In genomic region chrX:39871648-39872047, GRCh38 we compare ENCODE assay signal across 18 cellular contexts.
A peak's percentile ranks its signal among the peaks of the same experiment; 100 is the strongest.
DNase-seq lines count a peak whose midpoint lies in the region; ATAC-seq and TF ChIP-seq lines count a peak whose summit lies in the region.
"Had no signal": no experiment of that assay in that cellular context is flagged by ENCODE, and none has a peak within 500 bp of the region (broad histone marks: within the 10 kb centered on the region; RNA-seq: fewer than 3 reads in every experiment).

No MANE protein-coding gene starts in this region.

- peaks cover 70% of the 10 kb centered on the region for H3K4me1 Mint-ChIP-seq in activated T-cell treated with anti-CD3 and anti-CD28 coated beads, Interleukin-2, amount 50 U/mL, for 24 hours (ENCODE audit: low read depth)
- peaks cover 72% of the 10 kb centered on the region for H3K4me1 Mint-ChIP-seq in activated T-cell treated with anti-CD3 and anti-CD28 coated beads, Interleukin-2, amount 50 U/mL, for 72 hours (ENCODE audit: low read depth)
- peaks cover 64% of the 10 kb centered on the region for H3K4me1 Mint-ChIP-seq in stimulated activated naive CD8-positive, alpha-beta T cell treated with anti-CD3 and anti-CD28 coated beads, Interleukin-15, Interleukin-2, amounts not matched to agents 100 ng/mL and 50 ng/mL, for 24 hours (ENCODE audit: low read depth)
- peaks cover 82% of the 10 kb centered on the region for H3K4me1 Mint-ChIP-seq in stimulated activated naive CD8-positive, alpha-beta T cell treated with anti-CD3 and anti-CD28 coated beads, Interleukin-15, amount 100 ng/mL, for 72 hours

- no peak for ATAC-seq in activated T-cell treated with anti-CD3 and anti-CD28 coated beads, Interleukin-2, amount 50 U/mL, for 72 hours (replicated peaks in 1 of 2)
- no peak for ATAC-seq in stimulated activated naive CD8-positive, alpha-beta T cell treated with anti-CD3 and anti-CD28 coated beads, Interleukin-15, amount 100 ng/mL, for 72 hours
- ATAC-seq: CD8-positive, alpha-beta T cell; Panc1 had no signal

- H3K27ac Mint-ChIP-seq in activated T-cell treated with anti-CD3 and anti-CD28 coated beads, Interleukin-2, amount 50 U/mL, for 24 hours = peak overlapping the region; percentile 26
- H3K27ac Mint-ChIP-seq in activated T-cell treated with anti-CD3 and anti-CD28 coated beads, Interleukin-2, amount 50 U/mL, for 72 hours = no peak overlapping the region
- H3K27ac Mint-ChIP-seq in stimulated activated naive CD8-positive, alpha-beta T cell treated with anti-CD3 and anti-CD28 coated beads, Interleukin-15, Interleukin-2, amounts not matched to agents 100 ng/mL and 50 ng/mL, for 24 hours = peak overlapping the region; percentile 21
- no peak overlapping the region for H3K27ac Mint-ChIP-seq in stimulated activated naive CD8-positive, alpha-beta T cell treated with anti-CD3 and anti-CD28 coated beads, Interleukin-15, amount 100 ng/mL, for 72 hours
- H3K27ac Mint-ChIP-seq: CD8-positive, alpha-beta T cell had no signal

- H3K4me3 Mint-ChIP-seq in activated T-cell treated with anti-CD3 and anti-CD28 coated beads, Interleukin-2, amount 50 U/mL, for 24 hours = no peak overlapping the region
- peak overlapping the region in 1 of 2 donors; percentile 49 for H3K4me3 Mint-ChIP-seq in activated T-cell treated with anti-CD3 and anti-CD28 coated beads, Interleukin-2, amount 50 U/mL, for 72 hours
- no peak overlapping the region for H3K4me3 Mint-ChIP-seq in stimulated activated naive CD8-positive, alpha-beta T cell treated with anti-CD3 and anti-CD28 coated beads, Interleukin-15, Interleukin-2, amounts not matched to agents 100 ng/mL and 50 ng/mL, for 24 hours
- peak overlapping the region in 1 of 2 donors; percentile 26 for H3K4me3 Mint-ChIP-seq in stimulated activated naive CD8-positive, alpha-beta T cell treated with anti-CD3 and anti-CD28 coated beads, Interleukin-15, amount 100 ng/mL, for 72 hours

- no peaks in the 10 kb centered on the region for H3K4me1 ChIP-seq in SJCRH30

- H3K9me3 ChIP-seq in SJCRH30 (replicated peaks) = no peaks in the 10 kb centered on the region
- H3K9me3 ChIP-seq: BLaER1 treated with 17β-estradiol and CSF1 and Interleukin-3, amounts not matched to agents 10 nM and 100 nM had no signal

- H3K4me3 ChIP-seq in epithelial cell of esophagus (ENCODE audit: low read length) (no peak overlapping the region), SJCRH30 (no peak overlapping the region)
- H3K4me3 ChIP-seq: BLaER1 treated with 17β-estradiol and CSF1 and Interleukin-3, amounts not matched to agents 10 nM and 100 nM had no signal

- H3K36me3 Mint-ChIP-seq in activated T-cell treated with anti-CD3 and anti-CD28 coated beads, Interleukin-2, amount 50 U/mL, for 24 hours (ENCODE audit: low read depth) = no peaks in the 10 kb centered on the region
- peaks cover 1 to 8% of the 10 kb centered on the region in 2 donors for H3K36me3 Mint-ChIP-seq in activated T-cell treated with anti-CD3 and anti-CD28 coated beads, Interleukin-2, amount 50 U/mL, for 72 hours (ENCODE audit: insufficient read depth in 2 of 2)
- no peaks in the 10 kb centered on the region for H3K36me3 Mint-ChIP-seq in stimulated activated naive CD8-positive, alpha-beta T cell treated with anti-CD3 and anti-CD28 coated beads, Interleukin-15, Interleukin-2, amounts not matched to agents 100 ng/mL and 50 ng/mL, for 24 hours (ENCODE audit: low read depth)
- H3K36me3 Mint-ChIP-seq: CD8-positive, alpha-beta T cell had no signal

- no peaks in the 10 kb centered on the region for H3K27me3 ChIP-seq in SJCRH30

- peaks cover 42% of the 10 kb centered on the region for H3K27me3 Mint-ChIP-seq in activated T-cell treated with anti-CD3 and anti-CD28 coated beads, Interleukin-2, amount 50 U/mL, for 24 hours
- H3K27me3 Mint-ChIP-seq in activated T-cell treated with anti-CD3 and anti-CD28 coated beads, Interleukin-2, amount 50 U/mL, for 72 hours (ENCODE audit: low read depth) = peaks cover 25% of the 10 kb centered on the region
- peaks cover 1% of the 10 kb centered on the region for H3K27me3 Mint-ChIP-seq in stimulated activated naive CD8-positive, alpha-beta T cell treated with anti-CD3 and anti-CD28 coated beads, Interleukin-15, Interleukin-2, amounts not matched to agents 100 ng/mL and 50 ng/mL, for 24 hours
- H3K27me3 Mint-ChIP-seq in stimulated activated naive CD8-positive, alpha-beta T cell treated with anti-CD3 and anti-CD28 coated beads, Interleukin-15, amount 100 ng/mL, for 72 hours = no peaks in the 10 kb centered on the region

- H3K36me3 ChIP-seq in SJCRH30 = no peaks in the 10 kb centered on the region
- H3K36me3 ChIP-seq: BLaER1 treated with 17β-estradiol and CSF1 and Interleukin-3, amounts not matched to agents 10 nM and 100 nM had no signal

- no peak overlapping the region for H3K27ac ChIP-seq in SJCRH30
- H3K27ac ChIP-seq: BLaER1 treated with 17β-estradiol and CSF1 and Interleukin-3, amounts not matched to agents 10 nM and 100 nM had no signal

- TF ChIP-seq CTCF in epithelial cell of esophagus (IDR thresholded peaks at IDR 0.05; ENCODE audit: insufficient read depth, low read depth, low read length, missing control alignments) = no peak

- DNase-seq in activated T-cell treated with anti-CD3 and anti-CD28 coated beads, Interleukin-2, amount 50 U/mL, for 24 hours = no peak
- DNase-seq in activated T-cell treated with anti-CD3 and anti-CD28 coated beads, Interleukin-2, amount 50 U/mL, for 72 hours = no peak
- DNase-seq in stimulated activated naive CD8-positive, alpha-beta T cell treated with anti-CD3 and anti-CD28 coated beads, Interleukin-15, amount 100 ng/mL, for 72 hours = no peak
- DNase-seq in epithelial cell of esophagus (ENCODE audit: low read depth) (peak; percentile 43), SJCRH30 (no peak), DMS153 (lab: John Stamatoyannopoulos, UW) (no peak)
- DNase-seq: 8988T; CD8-positive, alpha-beta T cell; Karpas-422; NCI-H1694; NCI-H2081; NCI-H2171; NCI-H345; NCI-H524 treated with DMSO at 0.1 percent for 48 hours; NCI-H82 had no signal

- peaks cover 6% of the 10 kb centered on the region for H3K9me3 Mint-ChIP-seq in activated T-cell treated with anti-CD3 and anti-CD28 coated beads, Interleukin-2, amount 50 U/mL, for 24 hours
- H3K9me3 Mint-ChIP-seq in activated T-cell treated with anti-CD3 and anti-CD28 coated beads, Interleukin-2, amount 50 U/mL, for 72 hours = peaks cover 1 to 2% of the 10 kb centered on the region in 2 donors
- H3K9me3 Mint-ChIP-seq in stimulated activated naive CD8-positive, alpha-beta T cell treated with anti-CD3 and anti-CD28 coated beads, Interleukin-15, Interleukin-2, amounts not matched to agents 100 ng/mL and 50 ng/mL, for 24 hours = peaks cover 3% of the 10 kb centered on the region
- no peaks in the 10 kb centered on the region for H3K9me3 Mint-ChIP-seq in stimulated activated naive CD8-positive, alpha-beta T cell treated with anti-CD3 and anti-CD28 coated beads, Interleukin-15, amount 100 ng/mL, for 72 hours
- H3K9me3 Mint-ChIP-seq: CD8-positive, alpha-beta T cell had no signal

Comparison
In these comparisons a context has a peak if more than half of its experiments do, and no peak if none do; other contexts are left out.
1. H3K27ac Mint-ChIP-seq: peak in activated T-cell treated with anti-CD3 and anti-CD28 coated beads, Interleukin-2, amount 50 U/mL, for 24 hours (single experiment) and stimulated activated naive CD8-positive, alpha-beta T cell treated with anti-CD3 and anti-CD28 coated beads, Interleukin-15, Interleukin-2, amounts not matched to agents 100 ng/mL and 50 ng/mL, for 24 hours (single experiment); none in activated T-cell treated with anti-CD3 and anti-CD28 coated beads, Interleukin-2, amount 50 U/mL, for 72 hours (single experiment) and stimulated activated naive CD8-positive, alpha-beta T cell treated with anti-CD3 and anti-CD28 coated beads, Interleukin-15, amount 100 ng/mL, for 72 hours (0 of 2).